In genomic region chr22:20205964-20206708, GRCh38 we compare ENCODE assay signal across 8 cellular contexts. TPM values are rescaled to one million over a fixed set of nuclear protein-coding genes. Genes with fewer than 3 reads are reported as not detected.
DNase-seq lines count a peak whose midpoint lies in the region; TF ChIP-seq lines count a peak whose summit lies in the region.

No MANE protein-coding gene starts in this region.

- H3K27ac ChIP-seq in VCaP (peak overlapping the region; percentile 13; the same call in 1 of the 2 replicates), liver (ENCODE audit: low read depth in 1 of 2, low read length in 2 of 2) (peak overlapping the region; percentile 61 to 67)

- H3K9me3 ChIP-seq in liver (ENCODE audit: control insufficient read depth in 4 of 4, low read length in 3 of 4) = no peaks in the 10 kb centered on the region

- H3K27me3 ChIP-seq in liver (ENCODE audit: control insufficient read depth in 4 of 4, insufficient read depth in 4 of 4, low read length in 3 of 4) = no peaks in the 10 kb centered on the region

- TF ChIP-seq EP300 in Ishikawa (IDR thresholded peaks at IDR 0.05; ENCODE audit: borderline replicate concordance) = no peak

- H3K36me3 ChIP-seq in liver (ENCODE audit: control insufficient read depth in 4 of 4, insufficient read depth in 3 of 4, low read depth in 1 of 4, low read length in 3 of 4) = no peaks in the 10 kb centered on the region

- TF ChIP-seq RAD21 in Ishikawa (IDR thresholded peaks at IDR 0.05; ENCODE audit: low read depth) (no peak), liver (IDR thresholded peaks at IDR 0.05) (no peak)

- 51% methylated on average over 12 of the region's 12 CpGs for WGBS in liver

- peak overlapping the region; percentile 26 to 53 (median 42) for H3K4me3 ChIP-seq in liver (ENCODE audit: low read depth in 1 of 3, low read length in 3 of 3)

- H3K9ac ChIP-seq in liver (ENCODE audit: low read depth in 1 of 2, low read length in 2 of 2) = peak overlapping the region; percentile 42 to 60

- DNase-seq in SIG-M5 treated with dmso at 0.1 percent for 504 hours (lab: John Stamatoyannopoulos, UW; ENCODE audit: unreplicated experiment) = peak; percentile 73
- DNase-seq in SIG-M5 (lab: John Stamatoyannopoulos, UW) = no peak
- peak; percentile 64 for DNase-seq in central memory CD4-positive, alpha-beta T cell
- peak; percentile 45 for DNase-seq in stimulated activated CD8-positive, alpha-beta memory T cell treated with anti-CD3 and anti-CD28 coated beads, Interleukin-12 subunit alpha, Interleukin-12 subunit beta, amount 100 ng/mL, for 1 hour (ENCODE audit: low read depth)
- DNase-seq in NCI-H146 (lab: John Stamatoyannopoulos, UW) = no peak

- peaks cover 23 to 75% (median 54%) of the 10 kb centered on the region in 4 donors for H3K4me1 ChIP-seq in liver (ENCODE audit: control insufficient read depth in 4 of 4, insufficient read depth in 4 of 4, low read length in 3 of 4)

- TF ChIP-seq CTCF in VCaP (conservative IDR thresholded peaks at IDR 0.05) = no peak
- TF ChIP-seq CTCF in liver (IDR thresholded peaks at IDR 0.05; ENCODE audit: low read depth, low read length, missing input control) = no peak

TF ChIP-seq in Ishikawa, 13 proteins besides CTCF, POLR2A, EP300 and RAD21:
- no peak for TF ChIP-seq FOXM1 (IDR thresholded peaks at IDR 0.05; ENCODE audit: borderline replicate concordance, low read depth)
- no peak for TF ChIP-seq YY1 (IDR thresholded peaks at IDR 0.05; ENCODE audit: low read depth)
- TF ChIP-seq, protein P1, sequence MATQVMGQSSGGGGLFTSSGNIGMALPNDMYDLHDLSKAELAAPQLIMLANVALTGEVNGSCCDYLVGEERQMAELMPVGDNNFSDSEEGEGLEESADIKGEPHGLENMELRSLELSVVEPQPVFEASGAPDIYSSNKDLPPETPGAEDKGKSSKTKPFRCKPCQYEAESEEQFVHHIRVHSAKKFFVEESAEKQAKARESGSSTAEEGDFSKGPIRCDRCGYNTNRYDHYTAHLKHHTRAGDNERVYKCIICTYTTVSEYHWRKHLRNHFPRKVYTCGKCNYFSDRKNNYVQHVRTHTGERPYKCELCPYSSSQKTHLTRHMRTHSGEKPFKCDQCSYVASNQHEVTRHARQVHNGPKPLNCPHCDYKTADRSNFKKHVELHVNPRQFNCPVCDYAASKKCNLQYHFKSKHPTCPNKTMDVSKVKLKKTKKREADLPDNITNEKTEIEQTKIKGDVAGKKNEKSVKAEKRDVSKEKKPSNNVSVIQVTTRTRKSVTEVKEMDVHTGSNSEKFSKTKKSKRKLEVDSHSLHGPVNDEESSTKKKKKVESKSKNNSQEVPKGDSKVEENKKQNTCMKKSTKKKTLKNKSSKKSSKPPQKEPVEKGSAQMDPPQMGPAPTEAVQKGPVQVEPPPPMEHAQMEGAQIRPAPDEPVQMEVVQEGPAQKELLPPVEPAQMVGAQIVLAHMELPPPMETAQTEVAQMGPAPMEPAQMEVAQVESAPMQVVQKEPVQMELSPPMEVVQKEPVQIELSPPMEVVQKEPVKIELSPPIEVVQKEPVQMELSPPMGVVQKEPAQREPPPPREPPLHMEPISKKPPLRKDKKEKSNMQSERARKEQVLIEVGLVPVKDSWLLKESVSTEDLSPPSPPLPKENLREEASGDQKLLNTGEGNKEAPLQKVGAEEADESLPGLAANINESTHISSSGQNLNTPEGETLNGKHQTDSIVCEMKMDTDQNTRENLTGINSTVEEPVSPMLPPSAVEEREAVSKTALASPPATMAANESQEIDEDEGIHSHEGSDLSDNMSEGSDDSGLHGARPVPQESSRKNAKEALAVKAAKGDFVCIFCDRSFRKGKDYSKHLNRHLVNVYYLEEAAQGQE (IDR thresholded peaks at IDR 0.05; ENCODE audit: low read depth) = no peak
- TF ChIP-seq TAF1 (IDR thresholded peaks at IDR 0.05; ENCODE audit: low read depth) = 0 out of 2 replicates have a peak, but pooled peaks have one; percentile 11
- TF ChIP-seq TEAD4 (IDR thresholded peaks at IDR 0.05) = no peak
- no peak for TF ChIP-seq EGR1 (IDR thresholded peaks at IDR 0.05)
- TF ChIP-seq, protein P2, sequence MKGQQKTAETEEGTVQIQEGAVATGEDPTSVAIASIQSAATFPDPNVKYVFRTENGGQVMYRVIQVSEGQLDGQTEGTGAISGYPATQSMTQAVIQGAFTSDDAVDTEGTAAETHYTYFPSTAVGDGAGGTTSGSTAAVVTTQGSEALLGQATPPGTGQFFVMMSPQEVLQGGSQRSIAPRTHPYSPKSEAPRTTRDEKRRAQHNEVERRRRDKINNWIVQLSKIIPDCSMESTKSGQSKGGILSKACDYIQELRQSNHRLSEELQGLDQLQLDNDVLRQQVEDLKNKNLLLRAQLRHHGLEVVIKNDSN (IDR thresholded peaks at IDR 0.05) = no peak
- TF ChIP-seq ZBTB7A (IDR thresholded peaks at IDR 0.05; ENCODE audit: low read depth) = no peak
- no peak for TF ChIP-seq NFIC (IDR thresholded peaks at IDR 0.05)
- TF ChIP-seq CEBPB (IDR thresholded peaks at IDR 0.05) = no peak
- TF ChIP-seq TCF12 (IDR thresholded peaks at IDR 0.05; ENCODE audit: low read depth) = no peak
- TF ChIP-seq MAX (IDR thresholded peaks at IDR 0.05) = 0 out of 2 replicates have a peak, but pooled peaks have one; percentile 8
- TF ChIP-seq CREB1 (IDR thresholded peaks at IDR 0.05; ENCODE audit: low read depth) = no peak

TF ChIP-seq in liver, 16 proteins besides CTCF, POLR2A, EP300 and RAD21:
- TF ChIP-seq MAX (IDR thresholded peaks at IDR 0.05) (no peak), EGR1 (IDR thresholded peaks at IDR 0.05; ENCODE audit: low read depth in 2 of 2) (no peak), FOXA2 (IDR thresholded peaks at IDR 0.05) (no peak), SP1 (IDR thresholded peaks at IDR 0.05) (no peak), TAF1 (conservative IDR thresholded peaks at IDR 0.05) (no peak), JUND (IDR thresholded peaks at IDR 0.05) (no peak), ZBTB33 (IDR thresholded peaks at IDR 0.05) (no peak), FOXA1 (IDR thresholded peaks at IDR 0.05) (no peak), HNF4A (conservative IDR thresholded peaks at IDR 0.05) (no peak), YY1 (IDR thresholded peaks at IDR 0.05) (no peak), ATF3 (IDR thresholded peaks at IDR 0.05) (no peak), GABPA (IDR thresholded peaks at IDR 0.05 in 1 of 2, conservative IDR thresholded peaks at IDR 0.05 in 1 of 2) (no peak), RXRA (IDR thresholded peaks at IDR 0.05) (no peak), HNF4G (IDR thresholded peaks at IDR 0.05) (no peak), NR2F2 (IDR thresholded peaks at IDR 0.05) (no peak)
- TF ChIP-seq, protein P1 (IDR thresholded peaks at IDR 0.05) = no peak
TF ChIP-seq in liver: peak in this region for 0.

RNA-seq across cellular contexts. Expression of gene CCDC188, which starts 55.3 kb away (rescaled TPM):
- not detected for total RNA-seq in liver
- polyA plus RNA-seq in liver = not detected

Comparison
In these comparisons a context has a peak if more than half of its experiments do, and no peak if none do; other contexts are left out.
1. DNase-seq: peak in SIG-M5 treated with dmso at 0.1 percent for 504 hours (single experiment), central memory CD4-positive, alpha-beta T cell (single experiment) and stimulated activated CD8-positive, alpha-beta memory T cell treated with anti-CD3 and anti-CD28 coated beads, Interleukin-12 subunit alpha, Interleukin-12 subunit beta, amount 100 ng/mL, for 1 hour (single experiment); none in SIG-M5 (single experiment) and NCI-H146 (single experiment).